Comparison of ENCODE assay signal across 20 cellular contexts in genomic region chr5:98455660-98456059, GRCh38.
DNase-seq lines count a peak whose midpoint lies in the region; TF ChIP-seq lines count a peak whose summit lies in the region.
"Had no signal": no experiment of that assay in that cellular context is flagged by ENCODE, and none has a peak within 500 bp of the region (broad histone marks: within the 10 kb centered on the region; RNA-seq: fewer than 3 reads in every experiment).

No MANE protein-coding gene starts in this region.

- H2AFZ ChIP-seq in smooth muscle cell (ENCODE audit: low read depth): peak overlapping the region; percentile 7

- H3K4me1 ChIP-seq in breast epithelium (no peaks in the 10 kb centered on the region), smooth muscle cell (ENCODE audit: low read depth) (peaks cover 6% of the 10 kb centered on the region)
- H3K4me1 ChIP-seq: pancreas, SJCRH30, upper lobe of right lung had no signal

- TF ChIP-seq CTCF in MCF 10A (IDR thresholded peaks at IDR 0.05; ENCODE audit: unreplicated experiment) (no peak), breast epithelium (IDR thresholded peaks at IDR 0.05) (no peak), fibroblast of mammary gland (conservative IDR thresholded peaks at IDR 0.05; ENCODE audit: control insufficient read depth, insufficient read depth, low read depth, low read length) (no peak), smooth muscle cell (IDR thresholded peaks at IDR 0.05; ENCODE audit: borderline replicate concordance, insufficient read depth, poor library complexity, severe bottlenecking) (no peak)

- no peaks in the 10 kb centered on the region for H3K36me3 Mint-ChIP-seq in MCF 10A (ENCODE audit: insufficient read depth, unreplicated experiment)
- H3K36me3 Mint-ChIP-seq: activated naive CD8-positive, alpha-beta T cell; CD4-positive, alpha-beta memory T cell had no signal

- no peak overlapping the region for H3K4me2 ChIP-seq in smooth muscle cell

- peaks cover 7% of the 10 kb centered on the region for H3K4me1 Mint-ChIP-seq in MCF 10A (ENCODE audit: insufficient read depth, unreplicated experiment)
- H3K4me1 Mint-ChIP-seq: CD4-positive, alpha-beta memory T cell had no signal

- POLR2A ChIA-PET in MCF 10A (lab: Yijun Ruan, JAX): interaction anchor here (1.3 to 1.6 kb wide), 2 partner anchors 313 to 317 kb away, joined by 5 to 9 read pairs; no protein-coding TSS in a partner anchor

- H3K79me2 ChIP-seq in smooth muscle cell (ENCODE audit: low read depth): no peaks in the 10 kb centered on the region

- H3K27ac ChIP-seq in breast epithelium: no peak overlapping the region
- H3K27ac ChIP-seq in smooth muscle cell (ENCODE audit: low read depth): peak overlapping the region; percentile 21
- H3K27ac ChIP-seq: pancreas, SJCRH30, upper lobe of right lung had no signal

- H3K36me3 ChIP-seq in breast epithelium (no peaks in the 10 kb centered on the region), smooth muscle cell (ENCODE audit: low read depth) (no peaks in the 10 kb centered on the region)
- H3K36me3 ChIP-seq: pancreas, SJCRH30, upper lobe of right lung had no signal

- H3F3A ChIP-seq in smooth muscle cell (ENCODE audit: low read depth): no peaks in the 10 kb centered on the region

- H3K9me3 ChIP-seq in breast epithelium (no peaks in the 10 kb centered on the region), smooth muscle cell (replicated peaks; ENCODE audit: low read depth) (no peaks in the 10 kb centered on the region)
- H3K9me3 ChIP-seq: pancreas, SJCRH30, upper lobe of right lung had no signal

- H3K4me3 Mint-ChIP-seq in MCF 10A (ENCODE audit: unreplicated experiment): no peak overlapping the region
- H3K4me3 Mint-ChIP-seq: activated naive CD8-positive, alpha-beta T cell; CD4-positive, alpha-beta memory T cell had no signal

- H3K27me3 ChIP-seq in breast epithelium (no peaks in the 10 kb centered on the region), smooth muscle cell (ENCODE audit: low read depth) (no peaks in the 10 kb centered on the region)
- H3K27me3 ChIP-seq: pancreas, SJCRH30, upper lobe of right lung had no signal

- TF ChIP-seq POLR2A in breast epithelium (IDR thresholded peaks at IDR 0.05): no peak

- H4K20me1 ChIP-seq in smooth muscle cell (ENCODE audit: low read depth): no peaks in the 10 kb centered on the region

- intact Hi-C loops in MCF 10A (cut with micrococcal nuclease) (loop anchor here (1.0 kb wide), 1 partner anchor 316 kb away; no protein-coding TSS in a partner anchor), breast epithelium (cut with DNase I; ENCODE audit: low total_unique reads) (no loop called here)

- H3K27ac Mint-ChIP-seq in MCF 10A (ENCODE audit: low read depth, unreplicated experiment): no peak overlapping the region
- H3K27ac Mint-ChIP-seq: activated naive CD8-positive, alpha-beta T cell; CD4-positive, alpha-beta memory T cell had no signal

- no peak overlapping the region for H3K4me3 ChIP-seq in breast epithelium
- H3K4me3 ChIP-seq in fibroblast of mammary gland (ENCODE audit: control insufficient read depth, low read depth, low read length): no peak overlapping the region
- H3K4me3 ChIP-seq in smooth muscle cell: no peak overlapping the region
- H3K4me3 ChIP-seq: GM12878, K562, pancreas, SJCRH30, upper lobe of right lung had no signal

- 60% methylated on average over 3 of the region's 3 CpGs for WGBS in smooth muscle cell (ENCODE audit: low lambda C conversion rate)

- peak; percentile 25 for DNase-seq in MCF 10A (ENCODE audit: unreplicated experiment)
- DNase-seq in breast epithelium (ENCODE audit: low spot score in 2 of 2): no peak
- peak; percentile 18 for DNase-seq in amniotic stem cell (lab: John Stamatoyannopoulos, UW)
- peak; percentile 85 for DNase-seq in fibroblast of mammary gland (ENCODE audit: low read depth)
- no peak for DNase-seq in smooth muscle cell (lab: John Stamatoyannopoulos, UW; ENCODE audit: unreplicated experiment)
- no peak for DNase-seq in stimulated activated CD4-positive, alpha-beta T cell treated with anti-CD3 and anti-CD28 coated beads, Interleukin-12 subunit alpha, Interleukin-12 subunit beta, amount 100 ng/mL, for 4 hours
- DNase-seq in G401 (ENCODE audit: low spot score): no peak
- no peak for DNase-seq in COLO668 (lab: John Stamatoyannopoulos, UW; ENCODE audit: unreplicated experiment)
- DNase-seq: 8988T; activated CD4-positive, alpha-beta T cell treated with anti-CD3 and anti-CD28 coated beads, Interleukin-2, amount 50 U/mL, for 1 hour; activated T-cell treated with anti-CD3 and anti-CD28 coated beads, Interleukin-2, amount 50 U/mL, for 1 hour; CD4-positive, alpha-beta memory T cell; cerebellar nuclear complex; pancreas; SJCRH30; stimulated activated naive CD8-positive, alpha-beta T cell treated with anti-CD3 and anti-CD28 coated beads, Interleukin-15, Interleukin-2, amounts not matched to agents 100 U/mL and 50 U/mL, for 24 hours; upper lobe of right lung had no signal

- H3K27me3 Mint-ChIP-seq in MCF 10A (ENCODE audit: insufficient read depth, unreplicated experiment): no peaks in the 10 kb centered on the region
- H3K27me3 Mint-ChIP-seq: activated naive CD8-positive, alpha-beta T cell had no signal

- CTCF ChIA-PET in MCF 10A (lab: Yijun Ruan, JAX): interaction anchor here (0.6 to 8.3 kb wide), 5 partner anchors 12 to 315 kb away, joined by 3 to 77 read pairs (median 3); partner anchors contain the start of gene RGMB

- H3K9me3 Mint-ChIP-seq in MCF 10A (ENCODE audit: unreplicated experiment): peaks cover 5% of the 10 kb centered on the region
- H3K9me3 Mint-ChIP-seq: CD4-positive, alpha-beta memory T cell had no signal

- H3K9ac ChIP-seq in smooth muscle cell (ENCODE audit: low read depth): no peak overlapping the region

- BruUV-seq in MCF 10A (replicated peaks; lab: Mats Ljungman, UMichigan): no TSS peak

- in situ Hi-C loops in G401 (cut with HindIII; ENCODE audit: low sequenced_read_pairs): no loop called here

Comparison
In these comparisons a context has a peak if more than half of its experiments do, and no peak if none do; other contexts are left out.
1. DNase-seq: peak in MCF 10A (single experiment), amniotic stem cell (single experiment) and fibroblast of mammary gland (single experiment); none in breast epithelium (0 of 2), smooth muscle cell (single experiment), stimulated activated CD4-positive, alpha-beta T cell treated with anti-CD3 and anti-CD28 coated beads, Interleukin-12 subunit alpha, Interleukin-12 subunit beta, amount 100 ng/mL, for 4 hours (single experiment), G401 (single experiment) and COLO668 (single experiment).